In the genomic region with DNA sequence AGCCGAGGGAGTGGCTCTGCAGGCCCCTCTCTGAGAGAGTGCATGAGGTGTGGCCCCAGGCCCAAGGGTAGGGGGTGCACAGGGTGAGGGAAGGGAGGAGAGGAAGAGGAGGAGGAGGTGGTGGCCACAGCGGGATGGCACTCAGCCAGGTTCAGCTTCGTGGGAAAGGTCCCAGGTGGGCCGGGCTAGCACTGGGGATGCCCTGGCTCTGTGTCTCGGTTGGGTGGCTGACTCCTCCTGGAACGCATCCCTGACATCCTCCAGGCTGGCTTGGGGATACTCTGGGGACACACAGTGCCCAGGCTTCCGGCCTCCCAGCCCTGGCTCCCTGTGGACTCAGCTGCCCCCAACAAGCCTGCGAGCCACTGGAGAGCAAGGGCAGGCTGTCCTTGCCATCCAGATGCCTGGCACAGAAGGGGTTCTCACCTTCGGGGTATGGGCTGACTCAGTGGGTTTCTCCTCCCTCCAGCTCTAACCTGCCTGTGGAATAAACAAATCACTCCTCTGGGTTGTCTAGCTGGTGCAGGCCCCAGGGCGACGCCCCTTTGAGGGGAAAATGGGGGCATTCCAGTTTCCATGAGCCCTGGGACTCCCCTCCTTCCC, we compare ENCODE assay signal across 9 cellular contexts. TPM values are rescaled to one million over a fixed set of nuclear protein-coding genes. Genes with fewer than 3 reads are reported as not detected.
A peak's percentile ranks its signal among the peaks of the same experiment; 100 is the strongest.
DNase-seq lines count a peak whose midpoint lies in the region; ATAC-seq and TF ChIP-seq lines count a peak whose summit lies in the region.
"Had no signal": no experiment of that assay in that cellular context is flagged by ENCODE, and none has a peak within 500 bp of the region (broad histone marks: within the 10 kb centered on the region; RNA-seq: fewer than 3 reads in every experiment).

No MANE protein-coding gene starts in this region.

- no peak for TF ChIP-seq CTCF in upper lobe of left lung (IDR thresholded peaks at IDR 0.05)

- H3K4me1 ChIP-seq in upper lobe of left lung (no peaks in the 10 kb centered on the region), SJCRH30 (peaks cover 6% of the 10 kb centered on the region; the same call in 1 of the 2 replicates)

- WGBS in upper lobe of left lung, 2 donors = 77 to 79% methylated on average over 7 to 11 of the region's 11 CpGs

- in situ Hi-C loops in ACHN (cut with HindIII; ENCODE audit: low pct_ligation_motif_present, low pct_unique_long_range_greater_than_20kb, low sequenced_read_pairs) = no loop called here

- H3K9me3 ChIP-seq in upper lobe of left lung (no peaks in the 10 kb centered on the region), SJCRH30 (replicated peaks) (no peaks in the 10 kb centered on the region)

- TF ChIP-seq POLR2A in upper lobe of left lung (IDR thresholded peaks at IDR 0.05) = no peak

- peak in 1 of 2 donors; percentile 4 for ATAC-seq in natural killer cell treated with Interleukin-12 subunit alpha and Interleukin-12 subunit beta and Interleukin-15 and Interleukin-18, amount 100 ng/mL, for 72 hours
- no peak for ATAC-seq in upper lobe of left lung (ENCODE audit: low FRiP score in 2 of 2)

- peaks cover under 1% of the 10 kb centered on the region for H3K27me3 Mint-ChIP-seq in activated naive CD4-positive, alpha-beta T cell treated with anti-CD3 and anti-CD28 coated beads, Interleukin-2, amount 10 ng/mL, durations not matched to agents 7 days and 5 days
- H3K27me3 Mint-ChIP-seq in natural killer cell treated with Interleukin-12 subunit alpha and Interleukin-12 subunit beta and Interleukin-15 and Interleukin-18, amount 100 ng/mL, for 72 hours = no peaks in the 10 kb centered on the region

- TF ChIP-seq EP300 in upper lobe of left lung (IDR thresholded peaks at IDR 0.05) = no peak

- H3K36me3 ChIP-seq in upper lobe of left lung (no peaks in the 10 kb centered on the region), SJCRH30 (no peaks in the 10 kb centered on the region)

- H3K4me3 ChIP-seq in upper lobe of left lung = peak overlapping the region in 1 of 4 donors; percentile 37
- H3K4me3 ChIP-seq in SJCRH30 = no peak overlapping the region

- H3K9me3 Mint-ChIP-seq in activated naive CD4-positive, alpha-beta T cell treated with anti-CD3 and anti-CD28 coated beads, Interleukin-2, amount 10 ng/mL, durations not matched to agents 7 days and 5 days = no peaks in the 10 kb centered on the region
- no peaks in the 10 kb centered on the region for H3K9me3 Mint-ChIP-seq in natural killer cell treated with Interleukin-12 subunit alpha and Interleukin-12 subunit beta and Interleukin-15 and Interleukin-18, amount 100 ng/mL, for 72 hours

- H3K4me1 Mint-ChIP-seq in activated naive CD4-positive, alpha-beta T cell treated with anti-CD3 and anti-CD28 coated beads, Interleukin-2, amount 10 ng/mL, durations not matched to agents 7 days and 5 days = peaks cover 72% of the 10 kb centered on the region
- peaks cover 60 to 65% of the 10 kb centered on the region in 2 donors for H3K4me1 Mint-ChIP-seq in natural killer cell treated with Interleukin-12 subunit alpha and Interleukin-12 subunit beta and Interleukin-15 and Interleukin-18, amount 100 ng/mL, for 72 hours (ENCODE audit: low read depth in 2 of 2)

- H3K4me3 Mint-ChIP-seq in activated naive CD4-positive, alpha-beta T cell treated with anti-CD3 and anti-CD28 coated beads, Interleukin-2, amount 10 ng/mL, durations not matched to agents 7 days and 5 days = peak overlapping the region; percentile 85
- H3K4me3 Mint-ChIP-seq in natural killer cell treated with Interleukin-12 subunit alpha and Interleukin-12 subunit beta and Interleukin-15 and Interleukin-18, amount 100 ng/mL, for 72 hours = peak overlapping the region; percentile 87

- H3K27ac Mint-ChIP-seq in activated naive CD4-positive, alpha-beta T cell treated with anti-CD3 and anti-CD28 coated beads, Interleukin-2, amount 10 ng/mL, durations not matched to agents 7 days and 5 days = peak overlapping the region; percentile 96
- peak overlapping the region; percentile 98 to 99 for H3K27ac Mint-ChIP-seq in natural killer cell treated with Interleukin-12 subunit alpha and Interleukin-12 subunit beta and Interleukin-15 and Interleukin-18, amount 100 ng/mL, for 72 hours

- H3K27me3 ChIP-seq in upper lobe of left lung = no peaks in the 10 kb centered on the region
- no peaks in the 10 kb centered on the region for H3K27me3 ChIP-seq in SJCRH30

- H3K27ac ChIP-seq in upper lobe of left lung (peak overlapping the region; percentile 18 to 84 (median 28)), SJCRH30 (no peak overlapping the region)

- peaks cover 41% of the 10 kb centered on the region for H3K36me3 Mint-ChIP-seq in activated naive CD4-positive, alpha-beta T cell treated with anti-CD3 and anti-CD28 coated beads, Interleukin-2, amount 10 ng/mL, durations not matched to agents 7 days and 5 days
- H3K36me3 Mint-ChIP-seq in natural killer cell treated with Interleukin-12 subunit alpha and Interleukin-12 subunit beta and Interleukin-15 and Interleukin-18, amount 100 ng/mL, for 72 hours = no peaks in the 10 kb centered on the region

- CTCF ChIA-PET in activated naive CD4-positive, alpha-beta T cell treated with anti-CD3 and anti-CD28 coated beads, Interleukin-2, amount 10 ng/mL, durations not matched to agents 7 days and 5 days (lab: Charles Lee) = interaction anchor here (0.8 to 4.2 kb wide), 6 partner anchors 13 to 122 kb away, joined by 3 to 31 read pairs (median 10); a partner anchor contains a TSS

- peak; percentile 86 for DNase-seq in activated effector memory CD4-positive, alpha-beta T cell treated with anti-CD3 and anti-CD28 coated beads, Interleukin-2, amount 50 U/mL, for 16 hours
- no peak for DNase-seq in activated effector memory CD4-positive, alpha-beta T cell treated with Interleukin-2 at 50 U/mL for 16 hours
- no peak for DNase-seq in activated naive CD4-positive, alpha-beta T cell treated with anti-CD3 and anti-CD28 coated beads, Interleukin-2, amount 10 ng/mL, durations not matched to agents 7 days and 5 days
- no peak for DNase-seq in natural killer cell treated with Interleukin-12 subunit alpha and Interleukin-12 subunit beta and Interleukin-15 and Interleukin-18, amount 100 ng/mL, for 72 hours (ENCODE audit: low spot score)
- DNase-seq in upper lobe of left lung (peak in 1 of 2 donors; percentile 54), SJCRH30 (no peak), ACHN (no peak), DMS79 (lab: John Stamatoyannopoulos, UW) (no peak)
- DNase-seq: hypothalamus had no signal

RNA-seq across cellular contexts. Expression of a gene that starts 0.6 kb away (rescaled TPM):
- 100 to 1,000 TPM in 1 of 2 donors, 10 to 100 TPM in 1; 97.4 to 191 TPM for total RNA-seq in natural killer cell treated with Interleukin-12 subunit alpha and Interleukin-12 subunit beta and Interleukin-15 and Interleukin-18, amount 100 ng/mL, for 72 hours
- 10 to 100 TPM in 3 of 6 donors, 1 to 10 TPM in 3; 6.4 to 88.0 (median 11.3) TPM for total RNA-seq in upper lobe of left lung
- total RNA-seq in SJCRH30 (2014; rRNA removed; shearing (Covaris generic)) = 0.30 and 0.35 TPM in 2 replicates

RNA-seq across cellular contexts. Expression of a gene that starts 43.3 kb away (rescaled TPM):
- 10 to 100 TPM in 1 of 2 donors, 1 to 10 TPM in 1; 8.6 to 13.6 TPM for total RNA-seq in natural killer cell treated with Interleukin-12 subunit alpha and Interleukin-12 subunit beta and Interleukin-15 and Interleukin-18, amount 100 ng/mL, for 72 hours
- 10 to 100 TPM in 4 of 6 donors, 1 to 10 TPM in 2; 9.1 to 45.1 (median 23.1) TPM for total RNA-seq in upper lobe of left lung
- 1.3 and 2.4 TPM in 2 replicates for total RNA-seq in SJCRH30 (2014; rRNA removed; shearing (Covaris generic))

RNA-seq across cellular contexts. Expression of a gene that starts 49.0 kb away (rescaled TPM):
- total RNA-seq in natural killer cell treated with Interleukin-12 subunit alpha and Interleukin-12 subunit beta and Interleukin-15 and Interleukin-18, amount 100 ng/mL, for 72 hours = 10 to 100 TPM; 59.0 to 74.9 TPM
- 10 to 100 TPM; 63.9 to 83.0 (median 69.9) TPM for total RNA-seq in upper lobe of left lung
- total RNA-seq in SJCRH30 (2014; rRNA removed; shearing (Covaris generic)) = 25.7 and 31.6 TPM in 2 replicates
